ENCODE assay signal across 11 cellular contexts in genomic region chr3:15983232-15983631, GRCh38.
DNase-seq lines count a peak whose midpoint lies in the region; ATAC-seq and TF ChIP-seq lines count a peak whose summit lies in the region.
"Had no signal": no experiment of that assay in that cellular context is flagged by ENCODE, and none has a peak within 500 bp of the region (broad histone marks: within the 10 kb centered on the region; RNA-seq: fewer than 3 reads in every experiment).

No MANE protein-coding gene starts in this region.

- H3K4me3 Mint-ChIP-seq in effector memory CD8-positive, alpha-beta T cell, result no peak overlapping the region
- H3K4me3 Mint-ChIP-seq: immature natural killer cell had no signal

- H3K27ac ChIP-seq in suprapubic skin, result peak overlapping the region; percentile 61

- H3K36me3 Mint-ChIP-seq in effector memory CD8-positive, alpha-beta T cell (ENCODE audit: insufficient read depth), result no peaks in the 10 kb centered on the region

- no peak for TF ChIP-seq EP300 in suprapubic skin (IDR thresholded peaks at IDR 0.05)

- no peaks in the 10 kb centered on the region for H3K36me3 ChIP-seq in suprapubic skin

- DNase-seq in HCEC 1CT (peak; percentile 86), astrocyte of the hippocampus (ENCODE audit: low read depth, low spot score) (peak; percentile 63), hepatic stellate cell (ENCODE audit: low spot score) (peak; percentile 21), suprapubic skin (ENCODE audit: low spot score in 2 of 2) (no peak), HuH-7 (ENCODE audit: low spot score) (no peak)
- no peak for DNase-seq in effector memory CD8-positive, alpha-beta T cell
- DNase-seq: central memory CD4-positive, alpha-beta T cell; immature natural killer cell; stimulated activated naive CD4-positive, alpha-beta T cell had no signal

- no peak overlapping the region for H3K4me3 ChIP-seq in suprapubic skin

- TF ChIP-seq POLR2A in suprapubic skin (IDR thresholded peaks at IDR 0.05), result no peak

- H3K27me3 Mint-ChIP-seq in effector memory CD8-positive, alpha-beta T cell, result peaks cover 23 to 31% of the 10 kb centered on the region in 2 donors

- no peak for TF ChIP-seq CTCF in suprapubic skin (IDR thresholded peaks at IDR 0.05)

- no peaks in the 10 kb centered on the region for H3K4me1 Mint-ChIP-seq in effector memory CD8-positive, alpha-beta T cell (ENCODE audit: low read depth in 2 of 2)
- H3K4me1 Mint-ChIP-seq: immature natural killer cell had no signal

- 47% methylated on average over 2 of the region's 2 CpGs for WGBS in suprapubic skin

- no peak overlapping the region for H3K27ac Mint-ChIP-seq in effector memory CD8-positive, alpha-beta T cell
- H3K27ac Mint-ChIP-seq: immature natural killer cell had no signal

- H3K4me1 ChIP-seq in suprapubic skin, result peaks cover 14% of the 10 kb centered on the region

- H3K9me3 Mint-ChIP-seq in effector memory CD8-positive, alpha-beta T cell, result no peaks in the 10 kb centered on the region

- H3K27me3 ChIP-seq in suprapubic skin, result no peaks in the 10 kb centered on the region

- no peak for ATAC-seq in effector memory CD8-positive, alpha-beta T cell (replicated peaks)
- ATAC-seq in HG02852 (IDR thresholded peaks at IDR 0.05; ENCODE audit: unreplicated experiment) (no peak), HG03571 (IDR thresholded peaks at IDR 0.05; ENCODE audit: unreplicated experiment) (no peak)

- no peaks in the 10 kb centered on the region for H3K9me3 ChIP-seq in suprapubic skin

Comparison
In these comparisons a context has a peak if more than half of its experiments do, and no peak if none do; other contexts are left out.
1. DNase-seq: peak in HCEC 1CT (single experiment), astrocyte of the hippocampus (single experiment) and hepatic stellate cell (single experiment); none in suprapubic skin (0 of 2), effector memory CD8-positive, alpha-beta T cell (0 of 3) and HuH-7 (single experiment).